In the genomic region with DNA sequence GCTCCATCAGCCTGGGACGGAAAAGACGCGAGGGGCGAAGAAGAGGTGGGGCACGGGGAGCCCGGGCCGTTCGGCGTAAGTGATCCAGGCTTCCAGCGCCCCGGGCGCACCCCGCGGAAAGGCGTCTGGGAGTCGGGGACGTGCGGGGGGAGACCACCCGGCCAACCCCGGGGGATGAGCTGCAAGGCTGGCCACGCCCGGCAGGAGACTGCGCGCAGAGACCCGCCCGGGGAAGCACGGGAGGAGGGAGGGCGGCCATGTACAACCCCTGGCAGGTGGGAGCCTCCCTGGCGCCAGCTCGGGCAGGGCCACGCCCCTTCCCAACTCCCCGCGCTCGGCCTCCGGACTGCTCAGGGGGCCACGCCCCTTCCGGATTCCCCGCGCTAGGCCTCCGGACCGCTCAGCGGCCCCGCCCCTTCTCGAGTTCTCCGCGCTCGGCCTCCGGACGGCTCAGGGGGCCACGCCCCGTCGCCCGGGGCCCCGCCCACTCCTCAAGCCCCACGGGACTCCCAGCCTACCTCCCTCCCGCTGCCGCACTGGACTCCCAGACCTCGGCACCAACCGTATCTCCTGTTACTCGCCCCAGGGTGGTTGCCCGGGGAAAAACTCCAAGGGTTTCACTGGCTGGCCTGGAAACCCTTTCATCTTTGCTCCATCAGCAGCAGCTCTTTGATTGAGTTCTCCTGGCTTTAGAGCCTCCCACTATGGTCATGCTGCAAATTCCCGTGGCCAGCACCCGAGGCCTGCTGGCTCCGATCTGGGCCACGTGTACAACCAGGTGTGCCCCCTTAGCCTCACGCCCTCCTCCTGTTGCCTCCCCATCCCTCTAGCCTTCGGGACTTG, we compare ENCODE assay signal across 8 cellular contexts.
DNase-seq lines count a peak whose midpoint lies in the region; FAIRE-seq lines count a peak whose summit lies in the region.

No MANE protein-coding gene starts in this region.

- WGBS in GM23248 (ENCODE audit: low coverage in 1 of 2, low lambda C conversion rate in 2 of 2, missing lambda C conversion rate in 2 of 2), 2 experiments: 2% methylated on average over 39 to 60 of the region's 67 CpGs

- DNase-seq in DMS79 (lab: John Stamatoyannopoulos, UW) (peak; percentile 80), GM23248 (peak; percentile 98), Kasumi-1 (lab: John Stamatoyannopoulos, UW) (peak; percentile 96 to 97), SHP77 treated with DMSO at 0.1 percent for 48 hours (lab: John Stamatoyannopoulos, UW) (peak; percentile 86), frontal cortex (ENCODE audit: low spot score in 2 of 2) (peak; percentile 83 to 95)
- peak; percentile 92 for DNase-seq in activated naive CD4-positive, alpha-beta T cell treated with anti-CD3 and anti-CD28 coated beads for 36 hours

- H3K9ac ChIP-seq in GM23248: peak overlapping the region; percentile 83
- peak overlapping the region; percentile 86 to 88 for H3K9ac ChIP-seq in stomach smooth muscle (ENCODE audit: low read length in 2 of 2)

- peaks cover 2% of the 10 kb centered on the region for H3K9me3 Mint-ChIP-seq in activated naive CD4-positive, alpha-beta T cell treated with anti-CD3 and anti-CD28 coated beads for 36 hours

- no peaks in the 10 kb centered on the region for H3K79me2 ChIP-seq in GM23248 (ENCODE audit: insufficient read depth)

- in situ Hi-C loops in GM23248 (cut with MboI): no loop called here

- intact Hi-C loops in activated naive CD4-positive, alpha-beta T cell treated with anti-CD3 and anti-CD28 coated beads for 36 hours (cut with micrococcal nuclease): loop anchor here (1.0 to 10.0 kb wide), 11 partner anchors 142 to 901 kb away; partner anchors contain the start of genes KIF5B and ZEB1

- peak overlapping the region; percentile 89 for H3K4me2 ChIP-seq in GM23248 (ENCODE audit: unreplicated experiment)

- H3K9me2 ChIP-seq in GM23248 (ENCODE audit: insufficient read depth): no peaks in the 10 kb centered on the region

- peak overlapping the region; percentile 86 for H3K4me3 Mint-ChIP-seq in activated naive CD4-positive, alpha-beta T cell treated with anti-CD3 and anti-CD28 coated beads for 36 hours

- H3K36me3 ChIP-seq in GM23248 (ENCODE audit: low read depth): no peaks in the 10 kb centered on the region
- no peaks in the 10 kb centered on the region for H3K36me3 ChIP-seq in neuron (ENCODE audit: insufficient read depth, low read length)
- H3K36me3 ChIP-seq in stomach smooth muscle (ENCODE audit: control insufficient read depth in 2 of 2, insufficient read depth in 2 of 2, low read length in 2 of 2): no peaks in the 10 kb centered on the region

- H3K9me3 ChIP-seq in GM23248 (ENCODE audit: low read depth): no peaks in the 10 kb centered on the region
- no peaks in the 10 kb centered on the region for H3K9me3 ChIP-seq in neuron (ENCODE audit: low read length)
- no peaks in the 10 kb centered on the region for H3K9me3 ChIP-seq in stomach smooth muscle (ENCODE audit: control insufficient read depth in 2 of 2, low read length in 2 of 2)

- H3K27me3 ChIP-seq in GM23248 (replicated peaks; ENCODE audit: insufficient read depth): no peaks in the 10 kb centered on the region
- peaks cover 5% of the 10 kb centered on the region for H3K27me3 ChIP-seq in neuron (ENCODE audit: insufficient read depth, low read length)
- no peaks in the 10 kb centered on the region for H3K27me3 ChIP-seq in stomach smooth muscle (ENCODE audit: control insufficient read depth in 1 of 2, insufficient read depth in 2 of 2, low read length in 2 of 2)

- peak overlapping the region; percentile 58 for H3K27ac Mint-ChIP-seq in activated naive CD4-positive, alpha-beta T cell treated with anti-CD3 and anti-CD28 coated beads for 36 hours

- FAIRE-seq in frontal cortex (lab: Jason Lieb, UNC): no peak

- peaks cover 4% of the 10 kb centered on the region; the same call in 1 of the 2 replicates for H3F3A ChIP-seq in GM23248 (ENCODE audit: insufficient read depth)

- peak overlapping the region; percentile 80 for H3K4me3 ChIP-seq in GM23248
- peak overlapping the region; percentile 70 for H3K4me3 ChIP-seq in neuron (ENCODE audit: low read length)
- H3K4me3 ChIP-seq in stomach smooth muscle (ENCODE audit: low read length in 2 of 2): peak overlapping the region; percentile 75 to 77

- no peaks in the 10 kb centered on the region for H4K20me1 ChIP-seq in GM23248 (ENCODE audit: insufficient read depth)

- H3K4me1 ChIP-seq in GM23248 (ENCODE audit: insufficient read depth): peaks cover 3% of the 10 kb centered on the region; the same call in 1 of the 2 replicates
- peaks cover 5% of the 10 kb centered on the region for H3K4me1 ChIP-seq in neuron (ENCODE audit: insufficient read depth, low read length)
- peaks cover 33% of the 10 kb centered on the region for H3K4me1 ChIP-seq in stomach smooth muscle (ENCODE audit: control insufficient read depth, insufficient read depth, low read length)

- H2AFZ ChIP-seq in GM23248 (peak overlapping the region; percentile 86), neuron (ENCODE audit: low read depth, low read length) (peak overlapping the region; percentile 100)

- H3K27me3 Mint-ChIP-seq in activated naive CD4-positive, alpha-beta T cell treated with anti-CD3 and anti-CD28 coated beads for 36 hours (ENCODE audit: low read depth): peaks cover 2% of the 10 kb centered on the region

- CTCF ChIA-PET in activated naive CD4-positive, alpha-beta T cell treated with anti-CD3 and anti-CD28 coated beads for 36 hours (lab: Charles Lee): interaction anchor here (0.6 to 1.5 kb wide), 3 partner anchors 66 to 205 kb away, joined by 3 read pairs; no protein-coding TSS in a partner anchor

- H3K27ac ChIP-seq in GM23248: peak overlapping the region; percentile 70
- peak overlapping the region; percentile 88 for H3K27ac ChIP-seq in stomach smooth muscle (ENCODE audit: low read length)

- peaks cover 31% of the 10 kb centered on the region for H3K4me1 Mint-ChIP-seq in activated naive CD4-positive, alpha-beta T cell treated with anti-CD3 and anti-CD28 coated beads for 36 hours (ENCODE audit: low read depth)

- no peaks in the 10 kb centered on the region for H3K36me3 Mint-ChIP-seq in activated naive CD4-positive, alpha-beta T cell treated with anti-CD3 and anti-CD28 coated beads for 36 hours (ENCODE audit: low read depth)

Comparison
In these comparisons a context has a peak if more than half of its experiments do, and no peak if none do; other contexts are left out.
1. Peak in every context shown above with its lines: DNase-seq, H3K4me3 ChIP-seq and H3K27ac ChIP-seq.